In genomic region chr11:66294626-66295620, GRCh38 we compare ENCODE assay signal across 1 cellular context.
TF ChIP-seq lines count a peak whose summit lies in the region.

No MANE protein-coding gene starts in this region.

TF ChIP-seq in K562, 482 proteins besides CTCF, POLR2A, EP300 and RAD21:
- TF ChIP-seq KAT2B (IDR thresholded peaks at IDR 0.05; ENCODE audit: low read depth, low read length) (no peak), ZSCAN32 (CRISPR knock-in tag; IDR thresholded peaks at IDR 0.05) (no peak), ZBTB33 (CRISPR knock-in tag; IDR thresholded peaks at IDR 0.05) (peak; percentile 97)
